In genomic region chr7:69803699-69804516, GRCh38 we compare ENCODE assay signal across 14 cellular contexts.
DNase-seq lines count a peak whose midpoint lies in the region; ATAC-seq, FAIRE-seq and TF ChIP-seq lines count a peak whose summit lies in the region.
"Had no signal": no experiment of that assay in that cellular context is flagged by ENCODE, and none has a peak within 500 bp of the region (broad histone marks: within the 10 kb centered on the region; RNA-seq: fewer than 3 reads in every experiment).

No MANE protein-coding gene starts in this region.

- no peaks in the 10 kb centered on the region for H3K9me3 Mint-ChIP-seq in activated CD4-positive, alpha-beta T cell treated with anti-CD3 and anti-CD28 coated beads for 36 hours (ENCODE audit: low read depth)
- H3K9me3 Mint-ChIP-seq in stimulated activated effector memory CD8-positive, alpha-beta T cell treated with anti-CD3 and anti-CD28 coated beads, Interleukin-12 subunit alpha, Interleukin-12 subunit beta, amount 100 ng/mL, for 72 hours = no peaks in the 10 kb centered on the region
- H3K9me3 Mint-ChIP-seq: IgD-negative memory B cell had no signal

- H3K4me3 Mint-ChIP-seq in activated CD4-positive, alpha-beta T cell treated with anti-CD3 and anti-CD28 coated beads for 36 hours = no peak overlapping the region
- peak overlapping the region; percentile 40 for H3K4me3 Mint-ChIP-seq in stimulated activated effector memory CD8-positive, alpha-beta T cell treated with anti-CD3 and anti-CD28 coated beads, Interleukin-12 subunit alpha, Interleukin-12 subunit beta, amount 100 ng/mL, for 72 hours

- POLR2A ChIA-PET in activated CD4-positive, alpha-beta T cell treated with anti-CD3 and anti-CD28 coated beads for 36 hours (lab: Charles Lee) = interaction anchor here (0.6 kb wide), 1 partner anchor 775 kb away, joined by 4 read pairs; no protein-coding TSS in a partner anchor

- ATAC-seq in activated CD4-positive, alpha-beta T cell treated with anti-CD3 and anti-CD28 coated beads for 36 hours = peak; percentile 90
- ATAC-seq in GM21717 (IDR thresholded peaks at IDR 0.05; ENCODE audit: unreplicated experiment) (peak; percentile 87), HG03280 (IDR thresholded peaks at IDR 0.05; ENCODE audit: unreplicated experiment) (peak; percentile 79)
- ATAC-seq in stimulated activated effector memory CD8-positive, alpha-beta T cell treated with anti-CD3 and anti-CD28 coated beads, Interleukin-12 subunit alpha, Interleukin-12 subunit beta, amount 100 ng/mL, for 72 hours = peak; percentile 94

- peak; percentile 33 for DNase-seq in activated CD4-positive, alpha-beta T cell treated with anti-CD3 and anti-CD28 coated beads for 36 hours
- DNase-seq in activated CD4-positive, alpha-beta T cell treated with anti-CD3 and anti-CD28 coated beads for 4 hours = no peak
- DNase-seq in stimulated activated effector memory CD8-positive, alpha-beta T cell treated with anti-CD3 and anti-CD28 coated beads, Interleukin-12 subunit alpha, Interleukin-12 subunit beta, amount 100 ng/mL, for 72 hours (ENCODE audit: low spot score in 2 of 2) = peak in 1 of 2 donors; percentile 66
- DNase-seq in foreskin melanocyte = no peak
- DNase-seq in HTR-8/SVneo (ENCODE audit: insufficient read length, low spot score) = no peak
- DNase-seq in erythroblast (lab: John Stamatoyannopoulos, UW) = no peak
- DNase-seq: adrenal gland, occipital lobe, T1000 had no signal

- H3K27me3 Mint-ChIP-seq in activated CD4-positive, alpha-beta T cell treated with anti-CD3 and anti-CD28 coated beads for 36 hours = peaks cover 11% of the 10 kb centered on the region
- H3K27me3 Mint-ChIP-seq: IgD-negative memory B cell had no signal

- CTCF ChIA-PET in activated CD4-positive, alpha-beta T cell treated with anti-CD3 and anti-CD28 coated beads for 36 hours (lab: Charles Lee) = interaction anchor here (0.5 to 1.0 kb wide), 3 partner anchors 342 to 895 kb away, joined by 3 read pairs; no protein-coding TSS in a partner anchor

- no peak for FAIRE-seq in HTR-8/SVneo (lab: Jason Lieb, UNC)
- FAIRE-seq: A204.1, endometrium had no signal

- H3K27ac Mint-ChIP-seq in activated CD4-positive, alpha-beta T cell treated with anti-CD3 and anti-CD28 coated beads for 36 hours = no peak overlapping the region
- H3K27ac Mint-ChIP-seq in stimulated activated effector memory CD8-positive, alpha-beta T cell treated with anti-CD3 and anti-CD28 coated beads, Interleukin-12 subunit alpha, Interleukin-12 subunit beta, amount 100 ng/mL, for 72 hours = peak overlapping the region; percentile 53
- H3K27ac Mint-ChIP-seq: IgD-negative memory B cell had no signal

- no peak for TF ChIP-seq POLR2A in erythroblast (IDR thresholded peaks at IDR 0.05; ENCODE audit: low read length)

- H3K36me3 Mint-ChIP-seq in activated CD4-positive, alpha-beta T cell treated with anti-CD3 and anti-CD28 coated beads for 36 hours (ENCODE audit: low read depth) = no peaks in the 10 kb centered on the region
- no peaks in the 10 kb centered on the region for H3K36me3 Mint-ChIP-seq in stimulated activated effector memory CD8-positive, alpha-beta T cell treated with anti-CD3 and anti-CD28 coated beads, Interleukin-12 subunit alpha, Interleukin-12 subunit beta, amount 100 ng/mL, for 72 hours
- H3K36me3 Mint-ChIP-seq: IgD-negative memory B cell had no signal

- H3K4me1 Mint-ChIP-seq in activated CD4-positive, alpha-beta T cell treated with anti-CD3 and anti-CD28 coated beads for 36 hours = peaks cover 6% of the 10 kb centered on the region
- H3K4me1 Mint-ChIP-seq in stimulated activated effector memory CD8-positive, alpha-beta T cell treated with anti-CD3 and anti-CD28 coated beads, Interleukin-12 subunit alpha, Interleukin-12 subunit beta, amount 100 ng/mL, for 72 hours = peaks cover 14% of the 10 kb centered on the region

- intact Hi-C loops in activated CD4-positive, alpha-beta T cell treated with anti-CD3 and anti-CD28 coated beads for 36 hours (cut with DNase I, micrococcal nuclease) = loop anchor here (1.0 to 5.0 kb wide), 2 partner anchors 65 to 67 kb away; no protein-coding TSS in a partner anchor
